In the genomic region with DNA sequence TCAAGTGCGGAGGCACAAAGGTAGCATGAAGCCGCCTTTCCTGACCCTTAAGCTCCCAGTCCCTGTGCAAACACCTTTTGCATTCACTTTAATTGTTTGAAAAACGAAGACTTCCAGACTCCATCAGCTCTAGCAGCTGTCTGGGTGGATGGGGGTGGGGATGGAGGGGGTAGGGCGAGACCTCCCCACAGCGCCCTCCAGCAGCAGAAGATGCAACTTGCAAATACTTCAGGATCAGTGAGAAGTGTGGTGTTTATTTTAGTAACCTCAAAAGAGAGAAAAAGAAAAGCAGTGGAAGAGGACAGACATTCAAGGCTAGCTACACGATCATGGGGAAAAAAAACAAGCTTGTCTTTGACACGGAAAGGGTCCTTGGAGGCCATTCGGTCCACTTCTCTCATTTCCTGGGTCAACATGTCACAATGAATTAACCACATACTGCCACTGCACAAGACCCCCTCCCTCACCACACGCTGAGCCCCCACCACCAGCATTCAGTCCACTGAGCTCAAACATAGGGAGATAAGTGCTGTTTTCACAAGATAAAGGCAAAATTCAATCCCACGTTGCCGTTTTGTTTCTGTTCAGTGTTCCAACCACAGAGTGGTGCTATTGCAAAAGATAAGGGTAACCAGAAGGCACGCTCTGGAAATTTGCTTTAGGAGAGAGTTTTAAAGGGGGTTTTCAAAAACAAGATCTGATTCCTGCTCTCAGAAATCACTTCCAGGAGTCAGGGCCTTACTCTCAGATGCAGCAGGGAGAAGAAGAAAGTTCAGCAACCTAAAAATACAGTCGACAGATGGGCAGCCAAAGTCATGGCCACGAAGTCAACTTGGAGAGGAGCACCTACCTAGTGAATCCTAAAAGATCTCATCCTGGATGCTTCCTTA, we compare ENCODE assay signal across 8 cellular contexts. TPM values are rescaled to one million over a fixed set of nuclear protein-coding genes. Genes with fewer than 3 reads are reported as not detected.
DNase-seq lines count a peak whose midpoint lies in the region; ATAC-seq, FAIRE-seq and TF ChIP-seq lines count a peak whose summit lies in the region.

No MANE protein-coding gene starts in this region.

- peaks cover 32% of the 10 kb centered on the region for H3K4me1 ChIP-seq in HUES48 (ENCODE audit: control insufficient read depth, insufficient read depth, low read length)

- H3K27me3 ChIP-seq in HUES48 (ENCODE audit: control insufficient read depth, insufficient read depth, low read length) = peaks cover 49% of the 10 kb centered on the region

- H3K4me3 ChIP-seq in HUES48 (ENCODE audit: low read depth, low read length) (peak overlapping the region; percentile 53), WI38 (ENCODE audit: low read depth, low read length) (no peak overlapping the region)

- no peak overlapping the region for H3K9ac ChIP-seq in HUES48 (ENCODE audit: low read depth, low read length)

- peak; percentile 30 for FAIRE-seq in islet of Langerhans (lab: Jason Lieb, UNC)

- DNase-seq in A172 (ENCODE audit: low spot score) (peak; percentile 11), NCI-H1436 (lab: John Stamatoyannopoulos, UW) (no peak), SKM-1 (lab: John Stamatoyannopoulos, UW; ENCODE audit: unreplicated experiment) (no peak)
- DNase-seq in activated CD4-positive, alpha-beta T cell treated with anti-CD3 and anti-CD28 coated beads, Interleukin-2, amount 50 U/mL, for 48 hours = no peak

- TF ChIP-seq CTCF in WI38 (IDR thresholded peaks at IDR 0.05; ENCODE audit: low read depth, low read length) = peak; percentile 56; the same call in 1 of the 2 replicates

- H3K36me3 ChIP-seq in HUES48 (ENCODE audit: control insufficient read depth, insufficient read depth, low read length) = no peaks in the 10 kb centered on the region

- no peak overlapping the region for H3K27ac ChIP-seq in HUES48 (ENCODE audit: low read depth, low read length)

- ATAC-seq in GM21423 (IDR thresholded peaks at IDR 0.05; ENCODE audit: unreplicated experiment) = no peak

- H3K9me3 ChIP-seq in HUES48 (ENCODE audit: control insufficient read depth, insufficient read depth, low read length) = no peaks in the 10 kb centered on the region

RNA-seq across cellular contexts. Expression of a gene that starts 3.3 kb away (rescaled TPM):
- total RNA-seq in A172 (2014; rRNA removed; shearing (Covaris generic)) = 1.3 and 5.8 TPM in 2 replicates
